In genomic region chr10:6401066-6401465, GRCh38 we compare ENCODE assay signal across 7 cellular contexts.
DNase-seq lines count a peak whose midpoint lies in the region; ATAC-seq and TF ChIP-seq lines count a peak whose summit lies in the region.

No MANE protein-coding gene starts in this region.

- H3K9me3 ChIP-seq in PC-3 (ENCODE audit: low read length) = no peaks in the 10 kb centered on the region
- no peaks in the 10 kb centered on the region for H3K9me3 ChIP-seq in fibroblast of lung (ENCODE audit: control insufficient read depth, insufficient read depth, low read depth, low read length)
- H3K9me3 ChIP-seq in smooth muscle cell (replicated peaks; ENCODE audit: low read depth) = no peaks in the 10 kb centered on the region

- H2AFZ ChIP-seq in PC-3 (ENCODE audit: low read length) (peak overlapping the region; percentile 84; the same call in 1 of the 2 replicates), fibroblast of lung (ENCODE audit: low read length) (no peak overlapping the region), smooth muscle cell (ENCODE audit: low read depth) (no peak overlapping the region)

- CTCF ChIA-PET in PC-3 (lab: Charles Lee) = interaction anchor here (0.5 to 2.3 kb wide), 6 partner anchors 110 to 291 kb away, joined by 3 to 51 read pairs (median 8); partner anchors contain the start of gene PFKFB3

- H3K27me3 ChIP-seq in PC-3 (ENCODE audit: low read length) (no peaks in the 10 kb centered on the region), fibroblast of lung (ENCODE audit: control insufficient read depth, insufficient read depth, low read length) (no peaks in the 10 kb centered on the region), smooth muscle cell (ENCODE audit: low read depth) (no peaks in the 10 kb centered on the region)

- no peaks in the 10 kb centered on the region for H3K79me2 ChIP-seq in PC-3 (ENCODE audit: low read length)
- no peaks in the 10 kb centered on the region for H3K79me2 ChIP-seq in fibroblast of lung (ENCODE audit: control insufficient read depth, insufficient read depth, low read length)
- H3K79me2 ChIP-seq in smooth muscle cell (ENCODE audit: low read depth) = no peaks in the 10 kb centered on the region

- intact Hi-C loops in PC-3 (cut with micrococcal nuclease) = loop anchor here (1.0 to 5.0 kb wide), 2 partner anchors 292 to 314 kb away; partner anchors contain the start of gene RBM17

- H3K9ac ChIP-seq in PC-3 (ENCODE audit: low read length) (peak overlapping the region; percentile 67), fibroblast of lung (ENCODE audit: insufficient read depth, low read length) (no peak overlapping the region), smooth muscle cell (ENCODE audit: low read depth) (no peak overlapping the region)

- H3K36me3 ChIP-seq in PC-3 (ENCODE audit: low read depth, low read length) = no peaks in the 10 kb centered on the region
- no peaks in the 10 kb centered on the region for H3K36me3 ChIP-seq in fibroblast of lung (ENCODE audit: control insufficient read depth, insufficient read depth, low read length)
- no peaks in the 10 kb centered on the region for H3K36me3 ChIP-seq in smooth muscle cell (ENCODE audit: low read depth)

- TF ChIP-seq CTCF in PC-3 (conservative IDR thresholded peaks at IDR 0.05; ENCODE audit: low read depth, low read length) (no peak), fibroblast of lung (conservative IDR thresholded peaks at IDR 0.05 in 1 of 2, IDR thresholded peaks at IDR 0.05 in 1 of 2; ENCODE audit: low read depth in 1 of 2, low read length in 2 of 2) (no peak), smooth muscle cell (IDR thresholded peaks at IDR 0.05; ENCODE audit: borderline replicate concordance, insufficient read depth, poor library complexity, severe bottlenecking) (no peak)

- H3K4me2 ChIP-seq in PC-3 (ENCODE audit: low read length) (peak overlapping the region; percentile 89), fibroblast of lung (ENCODE audit: extremely low read depth, insufficient read depth, low read length) (peak overlapping the region; percentile 77), smooth muscle cell (peak overlapping the region; percentile 84)

- DNase-seq in ELR (ENCODE audit: low read depth) (peak; percentile 34), PC-3 (no peak), fibroblast of lung (ENCODE audit: low read depth in 2 of 2) (peak in 1 of 2 donors; percentile 19), smooth muscle cell (lab: John Stamatoyannopoulos, UW; ENCODE audit: unreplicated experiment) (no peak), SHP77 treated with DMSO at 0.1 percent for 48 hours (lab: John Stamatoyannopoulos, UW) (no peak)

- POLR2A ChIA-PET in PC-3 (lab: Charles Lee; ENCODE audit: unreplicated experiment) = interaction anchor here (0.7 kb wide), 1 partner anchor 198 kb away, joined by 3 read pairs; the partner anchor contains the start of gene PFKFB3

- no peaks in the 10 kb centered on the region for H3F3A ChIP-seq in PC-3 (ENCODE audit: low read length, unreplicated experiment)
- H3F3A ChIP-seq in smooth muscle cell (ENCODE audit: low read depth) = no peaks in the 10 kb centered on the region

- WGBS in smooth muscle cell (ENCODE audit: low lambda C conversion rate) = 88% methylated on average over 7 of the region's 7 CpGs

- ATAC-seq in PC-3 (no peak), HG03196 (IDR thresholded peaks at IDR 0.05; ENCODE audit: unreplicated experiment) (no peak), GM19452 (IDR thresholded peaks at IDR 0.05; ENCODE audit: unreplicated experiment) (no peak)

- H4K20me1 ChIP-seq in PC-3 (ENCODE audit: low read length) (no peaks in the 10 kb centered on the region), fibroblast of lung (ENCODE audit: control insufficient read depth, extremely low read depth, insufficient read depth, low read length) (no peaks in the 10 kb centered on the region), smooth muscle cell (ENCODE audit: low read depth) (no peaks in the 10 kb centered on the region)

- H3K9me2 ChIP-seq in PC-3 (replicated peaks; ENCODE audit: low read length) = no peaks in the 10 kb centered on the region

- H3K27ac ChIP-seq in PC-3 (ENCODE audit: low read length) (peak overlapping the region; percentile 61), fibroblast of lung (ENCODE audit: insufficient read depth, low read length) (no peak overlapping the region), smooth muscle cell (ENCODE audit: low read depth) (peak overlapping the region; percentile 58)

- H3K4me3 ChIP-seq in PC-3 (ENCODE audit: low read length) (peak overlapping the region; percentile 68; the same call in 1 of the 2 replicates), fibroblast of lung (replicated peaks in 1 of 4; ENCODE audit: control extremely low read depth in 1 of 4, insufficient read depth in 1 of 4, low read depth in 3 of 4, low read length in 4 of 4) (no peak overlapping the region), smooth muscle cell (peak overlapping the region; percentile 49)

- H3K4me1 ChIP-seq in PC-3 (ENCODE audit: insufficient read depth, low read length) = peaks cover 9% of the 10 kb centered on the region
- H3K4me1 ChIP-seq in fibroblast of lung (ENCODE audit: control insufficient read depth, extremely low read depth, insufficient read depth, low read length) = no peaks in the 10 kb centered on the region
- peaks cover 4% of the 10 kb centered on the region for H3K4me1 ChIP-seq in smooth muscle cell (ENCODE audit: low read depth)

- no TSS peak for BruUV-seq in PC-3 (replicated peaks; lab: Mats Ljungman, UMichigan)

Comparison
In these comparisons a context has a peak if more than half of its experiments do, and no peak if none do; other contexts are left out.
1. H3K4me3 ChIP-seq: peak in PC-3 (single experiment) and smooth muscle cell (single experiment); none in fibroblast of lung (0 of 4).
2. Peak in every context shown above with its lines, with median percentiles within 50 percentile points of each other: H3K4me2 ChIP-seq.